ENCODE assay signal across 12 cellular contexts in the genomic region with DNA sequence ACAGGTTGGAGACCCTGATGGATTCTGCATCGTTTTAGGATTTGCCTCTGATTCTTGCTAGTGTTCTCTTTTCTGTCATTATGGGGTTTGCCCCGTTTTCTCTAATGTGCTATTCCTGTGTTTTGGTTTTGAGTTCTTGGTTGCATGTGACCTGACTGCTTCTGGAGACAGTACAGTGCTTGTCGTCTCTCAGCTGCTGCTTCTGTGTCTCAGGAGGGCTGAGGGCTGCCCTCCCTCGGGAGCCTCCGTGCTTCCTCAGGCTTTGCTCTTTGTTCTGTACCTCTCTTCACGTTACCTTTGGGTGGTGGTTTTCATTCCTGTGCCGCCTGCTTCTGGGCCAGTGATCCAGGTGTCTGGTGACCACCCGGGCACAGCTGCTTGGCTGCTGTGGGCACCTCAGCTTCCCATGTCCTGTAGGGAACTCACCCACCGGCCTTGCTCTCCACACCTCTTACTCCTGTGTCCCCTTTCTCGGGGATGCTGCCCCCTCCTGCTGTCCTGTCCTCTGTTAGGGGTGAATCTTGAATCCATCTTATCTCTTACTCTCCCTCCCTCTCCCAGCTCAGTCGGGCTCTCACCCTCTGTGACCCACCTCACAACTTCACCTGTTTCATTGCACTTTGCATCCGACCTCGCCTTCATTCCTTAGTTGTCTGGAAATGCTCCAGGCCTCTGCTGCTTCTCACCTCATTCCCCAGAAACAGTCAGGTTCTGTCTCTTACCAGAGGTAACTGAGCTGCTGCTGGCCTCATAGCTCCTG. TPM values are rescaled to one million over a fixed set of nuclear protein-coding genes. Genes with fewer than 3 reads are reported as not detected.
DNase-seq lines count a peak whose midpoint lies in the region; ATAC-seq and TF ChIP-seq lines count a peak whose summit lies in the region.
"Had no signal": no experiment of that assay in that cellular context is flagged by ENCODE, and none has a peak within 500 bp of the region (broad histone marks: within the 10 kb centered on the region; RNA-seq: fewer than 3 reads in every experiment).

No MANE protein-coding gene starts in this region.

- ATAC-seq in right cardiac atrium (no peak), activated B cell treated with CpG ODN at 0.5 μM for 24 hours (ENCODE audit: low read depth) (no peak), HG02938 (IDR thresholded peaks at IDR 0.05; ENCODE audit: unreplicated experiment) (no peak), mucosa of descending colon (no peak)

- H3K36me3 Mint-ChIP-seq in activated B cell treated with CpG ODN at 0.5 μM for 24 hours (ENCODE audit: low read depth): peaks cover 78% of the 10 kb centered on the region

- H3K4me2 ChIP-seq in hepatocyte: no peak overlapping the region

- H3K4me1 ChIP-seq in cardiac muscle cell (ENCODE audit: low read depth) (peaks cover 23% of the 10 kb centered on the region), right cardiac atrium (ENCODE audit: control insufficient read depth, insufficient read depth, low read length) (peaks cover 5% of the 10 kb centered on the region), hepatocyte (ENCODE audit: insufficient read depth) (peaks cover 8% of the 10 kb centered on the region), thyroid gland (peaks cover 17 to 31% of the 10 kb centered on the region in 2 donors), mucosa of descending colon (ENCODE audit: low read depth) (no peaks in the 10 kb centered on the region)

- H2AFZ ChIP-seq in hepatocyte: no peak overlapping the region

- peaks cover 5% of the 10 kb centered on the region for H3K4me1 Mint-ChIP-seq in activated B cell treated with CpG ODN at 0.5 μM for 24 hours

- H3K9me3 ChIP-seq in cardiac muscle cell (ENCODE audit: low read depth) (no peaks in the 10 kb centered on the region), right cardiac atrium (ENCODE audit: control insufficient read depth, low read length) (no peaks in the 10 kb centered on the region), hepatocyte (ENCODE audit: low read depth) (no peaks in the 10 kb centered on the region), thyroid gland (no peaks in the 10 kb centered on the region), mucosa of descending colon (no peaks in the 10 kb centered on the region)

- intact Hi-C loops in right cardiac atrium (cut with DNase I): no loop called here
- intact Hi-C loops in activated B cell treated with CpG ODN at 0.5 μM for 24 hours (cut with micrococcal nuclease): no loop called here
- intact Hi-C loops in thyroid gland (cut with DNase I): no loop called here
- intact Hi-C loops in mucosa of descending colon (cut with DNase I, micrococcal nuclease): no loop called here

- no peak for TF ChIP-seq CTCF in cardiac muscle cell (IDR thresholded peaks at IDR 0.05; ENCODE audit: low read depth, low read length)
- TF ChIP-seq CTCF in activated B cell treated with CpG ODN at 0.5 μM for 24 hours (IDR thresholded peaks at IDR 0.05): no peak
- TF ChIP-seq CTCF in hepatocyte (IDR thresholded peaks at IDR 0.05; ENCODE audit: poor library complexity): no peak
- no peak for TF ChIP-seq CTCF in thyroid gland (IDR thresholded peaks at IDR 0.05)
- TF ChIP-seq CTCF in mucosa of descending colon (IDR thresholded peaks at IDR 0.05): no peak

- H3K27ac Mint-ChIP-seq in activated B cell treated with CpG ODN at 0.5 μM for 24 hours: peak overlapping the region; percentile 43

- no peak overlapping the region for H3K4me3 Mint-ChIP-seq in activated B cell treated with CpG ODN at 0.5 μM for 24 hours

- peaks cover 33% of the 10 kb centered on the region for H4K20me1 ChIP-seq in hepatocyte (ENCODE audit: insufficient read depth, poor library complexity, severe bottlenecking)

- no peak for TF ChIP-seq POLR2A in thyroid gland (IDR thresholded peaks at IDR 0.05)

- CTCF ChIA-PET in activated B cell treated with CpG ODN at 0.5 μM for 24 hours (lab: Charles Lee): interaction anchor here (1.0 kb wide), 1 partner anchor 163 kb away, joined by 3 read pairs; no protein-coding TSS in a partner anchor

- no peaks in the 10 kb centered on the region for H3K9me2 ChIP-seq in hepatocyte (replicated peaks; ENCODE audit: insufficient read depth)

- peaks cover 45% of the 10 kb centered on the region for H3K79me2 ChIP-seq in hepatocyte

- H3K27ac ChIP-seq in cardiac muscle cell (peak overlapping the region; percentile 75), right cardiac atrium (ENCODE audit: low read length) (no peak overlapping the region), hepatocyte (peak overlapping the region; percentile 28), thyroid gland (peak overlapping the region; percentile 41 to 74 (median 60))

- POLR2A ChIA-PET in activated B cell treated with CpG ODN at 0.5 μM for 24 hours (lab: Charles Lee): no interaction called here

- DNase-seq in cardiac muscle cell (ENCODE audit: low read depth in 1 of 2, low spot score in 1 of 2): no peak
- DNase-seq in right cardiac atrium: no peak
- no peak for DNase-seq in activated B cell treated with CpG ODN at 0.5 μM for 24 hours
- no peak for DNase-seq in hepatocyte (ENCODE audit: low spot score)
- DNase-seq in thyroid gland: peak; percentile 47 to 49
- no peak for DNase-seq in mucosa of descending colon
- DNase-seq in Kasumi-1 (lab: John Stamatoyannopoulos, UW): no peak
- DNase-seq: KG1; NCI-H146; Right ventricle myocardium superior; stimulated activated CD4-positive, alpha-beta T cell treated with anti-CD3 and anti-CD28 coated beads, Interleukin-1b, Interleukin-23, amount 100 ng/mL, for 48 hours had no signal

- H3K4me3 ChIP-seq in cardiac muscle cell (no peak overlapping the region), right cardiac atrium (ENCODE audit: low read length) (no peak overlapping the region), hepatocyte (no peak overlapping the region), thyroid gland (replicated peaks in 1 of 3) (no peak overlapping the region), mucosa of descending colon (no peak overlapping the region)

- H3K9me3 Mint-ChIP-seq in activated B cell treated with CpG ODN at 0.5 μM for 24 hours: no peaks in the 10 kb centered on the region

- 67% methylated on average over 13 of the region's 13 CpGs for WGBS in right cardiac atrium
- WGBS in hepatocyte (ENCODE audit: low lambda C conversion rate, missing lambda C conversion rate): 82% methylated on average over 13 of the region's 13 CpGs
- WGBS in thyroid gland, 2 donors: 56 to 58% methylated on average over 13 of the region's 13 CpGs

- H3K27me3 ChIP-seq in cardiac muscle cell (no peaks in the 10 kb centered on the region), right cardiac atrium (ENCODE audit: control insufficient read depth, insufficient read depth) (no peaks in the 10 kb centered on the region), hepatocyte (no peaks in the 10 kb centered on the region), thyroid gland (no peaks in the 10 kb centered on the region)

- no peaks in the 10 kb centered on the region for H3K27me3 Mint-ChIP-seq in activated B cell treated with CpG ODN at 0.5 μM for 24 hours

- peaks cover 13% of the 10 kb centered on the region for H3K36me3 ChIP-seq in cardiac muscle cell
- no peaks in the 10 kb centered on the region for H3K36me3 ChIP-seq in hepatocyte (replicated peaks; ENCODE audit: insufficient read depth, low read depth)
- H3K36me3 ChIP-seq in thyroid gland: peaks cover 11 to 19% of the 10 kb centered on the region in 2 donors
- no peaks in the 10 kb centered on the region for H3K36me3 ChIP-seq in mucosa of descending colon (ENCODE audit: low read depth)

RNA-seq across cellular contexts. Expression of gene PANK2, which starts 33.2 kb away (rescaled TPM):
- total RNA-seq in cardiac muscle cell (29.2 and 33.4 TPM in 2 replicates), right cardiac atrium (10 to 100 TPM; 22.1 to 24.4 (median 23.2) TPM), activated B cell treated with CpG ODN at 0.5 μM for 24 hours (52.1 and 55.0 TPM in 2 replicates), hepatocyte (37.4 and 37.6 TPM in 2 replicates), thyroid gland (10 to 100 TPM; 52.3 to 63.4 (median 61.4) TPM), mucosa of descending colon (10 to 100 TPM; 27.6 to 42.3 (median 29.6) TPM)
- polyA plus RNA-seq in cardiac muscle cell (21.0 and 24.1 TPM in 2 replicates), right cardiac atrium (16.2 TPM), hepatocyte (24.1 and 37.6 TPM in 2 replicates)

Comparison
In these comparisons a context has a peak if more than half of its experiments do, and no peak if none do; other contexts are left out.
1. DNase-seq: peak in thyroid gland (2 of 2); none in cardiac muscle cell (0 of 2), right cardiac atrium (0 of 3), activated B cell treated with CpG ODN at 0.5 μM for 24 hours (single experiment), hepatocyte (single experiment), mucosa of descending colon (0 of 3) and Kasumi-1 (0 of 2).